In genomic region chr7:32775809-32776208, GRCh38 we compare ENCODE assay signal across 7 cellular contexts.
DNase-seq lines count a peak whose midpoint lies in the region; ATAC-seq and TF ChIP-seq lines count a peak whose summit lies in the region.
"Not testable (repeated sequence)": the region's sequence is repeated elsewhere in the genome, so short reads cannot be mapped to it uniquely, and the experiment has no call there.

No MANE protein-coding gene starts in this region.

- in situ Hi-C loops in SK-MEL-5 (cut with HindIII; ENCODE audit: low pct_unique_long_range_greater_than_20kb, low sequenced_read_pairs) = not testable (repeated sequence)

- H3K4me1 Mint-ChIP-seq in progenitor cell of endocrine pancreas (ENCODE audit: low read depth) = not testable (repeated sequence)

- intact Hi-C loops in dorsolateral prefrontal cortex (cut with DNase I) = not testable (repeated sequence)

- H3K4me3 Mint-ChIP-seq in progenitor cell of endocrine pancreas (ENCODE audit: low read depth) = not testable (repeated sequence)

- not testable (repeated sequence) for H3K9me3 Mint-ChIP-seq in progenitor cell of endocrine pancreas (ENCODE audit: low read depth)

- H3K36me3 Mint-ChIP-seq in progenitor cell of endocrine pancreas (ENCODE audit: insufficient read depth) = not testable (repeated sequence)

- not testable (repeated sequence) for H3K27me3 Mint-ChIP-seq in progenitor cell of endocrine pancreas

- peak; percentile 58 for ATAC-seq in HG02885 (IDR thresholded peaks at IDR 0.05; ENCODE audit: poor library complexity, unreplicated experiment)

- H3K27ac ChIP-seq in angular gyrus (ENCODE audit: low read depth, low read length) = peak overlapping the region; percentile 45
- H3K27ac ChIP-seq in dorsolateral prefrontal cortex = peak overlapping the region in 38 of 59 donors; percentile 27 to 90 (median 72)
- H3K27ac ChIP-seq in layer of hippocampus (ENCODE audit: low read depth, low read length) = peak overlapping the region; percentile 65

- H3K4me3 ChIP-seq in dorsolateral prefrontal cortex = not testable (repeated sequence)

- H3K27me3 ChIP-seq in dorsolateral prefrontal cortex; layer of hippocampus (ENCODE audit: control insufficient read depth, insufficient read depth, low read length): not testable (repeated sequence)

- peak overlapping the region; percentile 57 for H3K27ac Mint-ChIP-seq in progenitor cell of endocrine pancreas

- DNase-seq in SK-MEL-5 (ENCODE audit: low read depth, low spot score) = peak; percentile 67
- DNase-seq in dorsolateral prefrontal cortex; progenitor cell of endocrine pancreas (ENCODE audit: low spot score, unreplicated experiment): not testable (repeated sequence)
- DNase-seq in midbrain (lab: John Stamatoyannopoulos, UW) = peak; percentile 7

- not testable (repeated sequence) for TF ChIP-seq CTCF in dorsolateral prefrontal cortex (IDR thresholded peaks at IDR 0.05 in 54 of 56, conservative IDR thresholded peaks at IDR 0.05 in 2 of 56; ENCODE audit: low read depth in 1 of 56, partially characterized antibody in 56 of 56); progenitor cell of endocrine pancreas (IDR thresholded peaks at IDR 0.05; ENCODE audit: unreplicated experiment)
